In the genomic region with DNA sequence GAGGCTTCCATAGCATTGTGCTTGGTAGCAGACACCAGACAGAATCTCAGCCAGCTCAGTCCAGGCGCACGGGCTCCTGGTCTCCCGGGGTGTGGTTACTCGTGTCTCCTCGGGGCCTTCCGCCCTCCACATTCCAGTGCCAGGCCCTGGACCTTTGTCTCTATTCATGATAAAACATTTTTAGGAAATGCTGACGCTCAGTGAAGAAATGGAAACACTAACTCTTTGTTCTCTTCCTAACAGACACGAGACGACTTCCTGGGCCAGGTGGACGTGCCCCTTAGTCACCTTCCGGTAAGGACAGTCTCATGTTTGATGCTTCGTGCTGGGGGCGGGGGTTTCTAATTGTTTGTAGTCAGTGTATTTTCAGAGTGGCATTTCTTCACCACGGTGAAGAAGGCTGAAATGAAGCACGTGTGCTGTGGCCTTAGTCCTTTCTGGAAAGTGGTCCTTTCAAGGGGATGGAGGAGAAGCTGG, we compare ENCODE assay signal across 1 cellular context.
TF ChIP-seq lines count a peak whose summit lies in the region.

No MANE protein-coding gene starts in this region.

TF ChIP-seq in HCT116, 20 proteins besides CTCF, POLR2A, EP300 and RAD21 (continued from another document):
- TF ChIP-seq ZNF274 (IDR thresholded peaks at IDR 0.05; ENCODE audit: low read depth, low read length) (no peak), TCF7L2 (IDR thresholded peaks at IDR 0.05; ENCODE audit: borderline replicate concordance, extremely low read depth, insufficient read depth, insufficient read length) (peak; percentile 60), EZH2phosphoT487 (IDR thresholded peaks at IDR 0.05; ENCODE audit: borderline replicate concordance) (no peak), MAX (IDR thresholded peaks at IDR 0.05) (peak; percentile 75), JUND (IDR thresholded peaks at IDR 0.05) (peak; percentile 47; the same call in 1 of the 2 replicates), REST (IDR thresholded peaks at IDR 0.05; ENCODE audit: low read depth) (no peak)
